In the genomic region with DNA sequence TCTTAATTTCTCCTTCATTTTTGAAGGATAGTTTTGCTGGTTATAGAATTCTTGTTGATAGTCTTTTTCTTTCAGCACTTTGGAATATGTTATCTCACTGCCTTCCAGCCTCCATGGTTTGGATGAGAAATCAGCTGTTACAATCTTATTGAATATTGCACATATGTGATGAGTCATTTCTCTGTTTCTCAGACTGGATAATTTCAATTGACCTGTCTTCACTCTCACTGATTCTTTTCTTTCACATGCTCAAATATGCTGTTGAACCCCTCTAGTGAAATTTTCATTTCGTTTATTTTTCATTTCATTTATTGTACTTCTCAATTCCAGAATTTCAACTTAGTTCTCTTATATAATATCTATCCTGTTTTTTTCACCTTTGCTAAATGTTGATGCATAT, we compare ENCODE assay signal across 20 cellular contexts.
"Had no signal": no experiment of that assay in that cellular context is flagged by ENCODE, and none has a peak within 500 bp of the region (broad histone marks: within the 10 kb centered on the region; RNA-seq: fewer than 3 reads in every experiment).

No MANE protein-coding gene starts in this region.

- H3K27ac Mint-ChIP-seq: activated naive CD4-positive, alpha-beta T cell treated with anti-CD3 and anti-CD28 coated beads, Interleukin-2, amount 50 U/mL, for 24 hours; brain; effector memory CD8-positive, alpha-beta T cell; memory B cell had no signal

- H3K4me1 ChIP-seq: left ventricle myocardium inferior, tibial nerve, vagina had no signal

- H3K27ac ChIP-seq: left ventricle myocardium inferior, skin epidermis, tibial nerve, vagina had no signal

- H3K27me3 ChIP-seq: tibial nerve, vagina had no signal

- H3K4me3 Mint-ChIP-seq: activated naive CD4-positive, alpha-beta T cell treated with anti-CD3 and anti-CD28 coated beads, Interleukin-2, amount 50 U/mL, for 24 hours; brain; effector memory CD8-positive, alpha-beta T cell; memory B cell had no signal

- H3K4me3 ChIP-seq: left ventricle myocardium inferior, skin epidermis, tibial nerve, vagina had no signal

- ATAC-seq: effector memory CD8-positive, alpha-beta T cell; naive thymus-derived CD8-positive, alpha-beta T cell had no signal

- DNase-seq: activated CD4-positive, alpha-beta T cell treated with anti-CD3 and anti-CD28 coated beads, Interleukin-2, amount 50 U/mL, for 4 hours; activated CD4-positive, CD25-positive, alpha-beta regulatory T cell treated with anti-CD3 and anti-CD28 coated beads, Interleukin-2, amount 50 U/mL, for 72 hours; amygdala; dermis blood vessel endothelial cell; effector memory CD8-positive, alpha-beta T cell; hippocampal formation; left ventricle myocardium inferior; naive thymus-derived CD8-positive, alpha-beta T cell; posterior cingulate gyrus; stimulated activated CD4-positive, alpha-beta T cell treated with anti-CD3 and anti-CD28 coated beads, Interleukin-15, amount 100 ng/mL, for 24 hours; stimulated activated CD4-positive, alpha-beta T cell treated with anti-CD3 and anti-CD28 coated beads, Interleukin-4, amount 100 ng/mL, for 1 hour; stimulated activated naive CD4-positive, alpha-beta T cell; substantia nigra; T-helper 1 cell had no signal

- H3K27me3 Mint-ChIP-seq: activated naive CD4-positive, alpha-beta T cell treated with anti-CD3 and anti-CD28 coated beads, Interleukin-2, amount 50 U/mL, for 24 hours; effector memory CD8-positive, alpha-beta T cell; memory B cell; naive thymus-derived CD8-positive, alpha-beta T cell had no signal
